Comparison of ENCODE assay signal across 28 cellular contexts in the genomic region with DNA sequence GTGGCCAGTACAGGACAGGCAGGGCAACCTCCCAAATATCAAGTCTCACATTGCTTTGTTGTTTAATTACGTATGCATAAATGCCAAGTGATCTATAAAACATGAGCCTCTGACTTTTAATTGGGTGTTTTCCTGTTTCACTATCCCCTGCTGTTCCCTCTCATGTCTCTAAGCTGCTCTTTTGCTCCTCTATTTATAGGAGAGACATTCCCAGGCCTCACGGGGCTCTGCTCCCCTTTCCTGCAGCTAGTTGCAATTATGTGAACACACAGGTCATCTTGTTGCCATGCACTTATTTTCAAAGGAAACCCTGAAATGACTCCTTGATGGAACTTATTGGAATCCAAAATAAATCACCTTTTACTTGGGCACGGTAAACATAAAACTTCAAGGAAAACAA.
"Had no signal": no experiment of that assay in that cellular context is flagged by ENCODE, and none has a peak within 500 bp of the region (broad histone marks: within the 10 kb centered on the region; RNA-seq: fewer than 3 reads in every experiment).

No MANE protein-coding gene starts in this region.

- ATAC-seq: activated naive CD4-positive, alpha-beta T cell treated with anti-CD3 and anti-CD28 coated beads, Interleukin-2, amount 50 U/mL, for 72 hours; activated T-cell treated with anti-CD3 and anti-CD28 coated beads, Interleukin-2, amount 50 U/mL, for 72 hours; body of pancreas; foreskin keratinocyte; heart left ventricle; left lung; lower lobe of right lung; naive thymus-derived CD8-positive, alpha-beta T cell; right lobe of liver; stimulated activated memory B cell treated with anti-CD40 and anti-IgM and Interleukin-4, amounts not matched to agents 10 μg/mL and 1 μg/mL and 100 μg/mL, for 72 hours; upper lobe of right lung had no signal

- H3K36me3 Mint-ChIP-seq: activated naive CD4-positive, alpha-beta T cell treated with anti-CD3 and anti-CD28 coated beads, Interleukin-2, amount 50 U/mL, for 72 hours; naive thymus-derived CD8-positive, alpha-beta T cell; stimulated activated memory B cell treated with anti-CD40 and anti-IgM and Interleukin-4, amounts not matched to agents 10 μg/mL and 1 μg/mL and 100 μg/mL, for 72 hours had no signal

- H3K4me3 Mint-ChIP-seq: activated T-cell treated with anti-CD3 and anti-CD28 coated beads, Interleukin-2, amount 50 U/mL, for 72 hours; naive thymus-derived CD8-positive, alpha-beta T cell; stimulated activated memory B cell treated with anti-CD40 and anti-IgM and Interleukin-4, amounts not matched to agents 10 μg/mL and 1 μg/mL and 100 μg/mL, for 72 hours; T-helper 2 cell treated with Interferon-gamma antibody and Interleukin-4, amounts not matched to agents 5 μg/mL and 100 μg/mL, for 36 hours had no signal

- H3K4me1 Mint-ChIP-seq: naive thymus-derived CD8-positive, alpha-beta T cell; stimulated activated memory B cell treated with anti-CD40 and anti-IgM and Interleukin-4, amounts not matched to agents 10 μg/mL and 1 μg/mL and 100 μg/mL, for 72 hours had no signal

- DNase-seq: activated CD4-positive, alpha-beta T cell treated with anti-CD3 and anti-CD28 coated beads for 4 hours; activated CD4-positive, alpha-beta T cell treated with anti-CD3 and anti-CD28 coated beads, Interleukin-2, amount 50 U/mL, for 4 hours; activated naive CD4-positive, alpha-beta T cell; activated T-cell treated with anti-CD3 and anti-CD28 coated beads for 4 hours; activated T-cell treated with anti-CD3 and anti-CD28 coated beads, Interleukin-2, amount 50 U/mL, for 72 hours; body of pancreas; dermis blood vessel endothelial cell; effector CD4-positive, alpha-beta T cell; foreskin keratinocyte; heart left ventricle; hypothalamus; kidney glomerular epithelial cell; left lung; lower lobe of right lung; mesenchymal stem cell; naive thymus-derived CD8-positive, alpha-beta T cell; right lobe of liver; stimulated activated CD4-positive, alpha-beta T cell treated with anti-CD3 and anti-CD28 coated beads, Interleukin-4, amount 100 ng/mL, for 24 hours; stimulated activated CD8-positive, alpha-beta memory T cell treated with anti-CD3 and anti-CD28 coated beads, Interleukin-4, amount 100 ng/mL, for 48 hours; tibial artery; upper lobe of right lung had no signal

- H3K36me3 ChIP-seq: esophagus muscularis mucosa, heart left ventricle, left lung, lower lobe of right lung, right lobe of liver, suprapubic skin, tibial artery, upper lobe of right lung had no signal

- H3K9me3 ChIP-seq: body of pancreas, esophagus muscularis mucosa, left lung, lower lobe of right lung, right lobe of liver, suprapubic skin, tibial artery, upper lobe of right lung had no signal

- H3K27ac Mint-ChIP-seq: activated naive CD4-positive, alpha-beta T cell treated with anti-CD3 and anti-CD28 coated beads, Interleukin-2, amount 50 U/mL, for 72 hours; activated T-cell treated with anti-CD3 and anti-CD28 coated beads, Interleukin-2, amount 50 U/mL, for 72 hours; naive thymus-derived CD8-positive, alpha-beta T cell; stimulated activated memory B cell treated with anti-CD40 and anti-IgM and Interleukin-4, amounts not matched to agents 10 μg/mL and 1 μg/mL and 100 μg/mL, for 72 hours; T-helper 2 cell treated with Interferon-gamma antibody and Interleukin-4, amounts not matched to agents 5 μg/mL and 100 μg/mL, for 36 hours had no signal

- H3K4me1 ChIP-seq: body of pancreas, heart left ventricle, left lung, lower lobe of right lung, right lobe of liver, suprapubic skin, tibial artery, upper lobe of right lung had no signal

- H3K27me3 ChIP-seq: body of pancreas, esophagus muscularis mucosa, foreskin keratinocyte, heart left ventricle, left lung, right lobe of liver, suprapubic skin, tibial artery, upper lobe of right lung had no signal

- H3K4me3 ChIP-seq: body of pancreas, esophagus muscularis mucosa, heart left ventricle, left lung, lower lobe of right lung, right lobe of liver, skin epidermis, suprapubic skin, tibial artery, upper lobe of right lung had no signal

- H3K27ac ChIP-seq: body of pancreas, esophagus muscularis mucosa, foreskin keratinocyte, heart left ventricle, left lung, lower lobe of right lung, right lobe of liver, skin epidermis, suprapubic skin, tibial artery, upper lobe of right lung had no signal

- H3K27me3 Mint-ChIP-seq: naive thymus-derived CD8-positive, alpha-beta T cell; progenitor cell of endocrine pancreas; stimulated activated memory B cell treated with anti-CD40 and anti-IgM and Interleukin-4, amounts not matched to agents 10 μg/mL and 1 μg/mL and 100 μg/mL, for 72 hours had no signal
